8 cellular contexts compared by ENCODE assay signal in the genomic region with DNA sequence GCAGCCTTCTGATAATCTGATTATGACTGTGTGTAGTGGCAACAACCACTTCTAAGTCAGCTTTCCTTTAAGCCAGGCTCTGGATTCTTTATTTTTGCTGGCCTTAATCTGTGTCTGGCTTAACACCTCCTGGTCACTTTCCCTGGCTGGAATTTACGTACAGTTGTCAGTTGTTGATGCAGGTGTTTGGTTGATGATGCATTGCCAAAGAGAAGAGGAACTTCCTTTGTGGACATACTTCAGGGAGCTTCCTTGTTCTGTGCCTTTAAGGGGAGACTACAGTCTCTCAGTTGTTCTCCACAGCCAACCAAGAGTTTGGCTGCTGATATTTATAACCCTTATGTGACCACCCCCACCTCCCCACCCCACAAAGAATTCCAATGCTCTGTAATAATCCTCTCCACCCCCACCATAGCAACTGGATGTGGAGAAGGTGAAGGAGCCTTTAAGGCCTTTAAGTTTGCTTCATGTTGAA.
DNase-seq lines count a peak whose midpoint lies in the region; ATAC-seq and TF ChIP-seq lines count a peak whose summit lies in the region.

No MANE protein-coding gene starts in this region.

- H3K27me3 ChIP-seq in lung (ENCODE audit: control insufficient read depth, insufficient read depth) (no peaks in the 10 kb centered on the region), testis (no peaks in the 10 kb centered on the region)

- H3K4me3 ChIP-seq in lung (no peak overlapping the region), testis (no peak overlapping the region)

- CTCF ChIA-PET in MCF 10A (lab: Yijun Ruan, JAX) = interaction anchor here (0.8 to 3.2 kb wide), 3 partner anchors 16 to 296 kb away, joined by 3 to 12 read pairs (median 4); no protein-coding TSS in a partner anchor

- peak overlapping the region; percentile 39 for H3K27ac Mint-ChIP-seq in MCF 10A (ENCODE audit: low read depth, unreplicated experiment)

- H3K9me3 ChIP-seq in lung (ENCODE audit: control insufficient read depth in 2 of 2, insufficient read depth in 1 of 2, low read length in 1 of 2) (no peaks in the 10 kb centered on the region), testis (no peaks in the 10 kb centered on the region)

- peaks cover 16 to 55% of the 10 kb centered on the region in 2 donors for H3K4me1 ChIP-seq in lung (ENCODE audit: control insufficient read depth in 2 of 2, insufficient read depth in 2 of 2, low read length in 2 of 2)
- peaks cover 54% of the 10 kb centered on the region for H3K4me1 ChIP-seq in testis

- H3K36me3 Mint-ChIP-seq in MCF 10A (ENCODE audit: insufficient read depth, unreplicated experiment) = peaks cover 6% of the 10 kb centered on the region

- intact Hi-C loops in MCF 10A (cut with micrococcal nuclease) = loop anchor here (2.0 kb wide), 1 partner anchor 15 kb away; no protein-coding TSS in a partner anchor
- intact Hi-C loops in testis (cut with DNase I; ENCODE audit: low total_unique reads) = no loop called here

- no peaks in the 10 kb centered on the region for H3K9me3 Mint-ChIP-seq in MCF 10A (ENCODE audit: unreplicated experiment)

- WGBS in lung, 2 donors = 0 to 8% methylated on average over 1 of the region's 1 CpG
- 17 to 44% methylated on average over 1 of the region's 1 CpG for WGBS in testis, 2 donors

- TF ChIP-seq CTCF in AG09319 (IDR thresholded peaks at IDR 0.05; ENCODE audit: low read depth, low read length) (no peak), MCF 10A (IDR thresholded peaks at IDR 0.05; ENCODE audit: unreplicated experiment) (no peak), lung (IDR thresholded peaks at IDR 0.05; ENCODE audit: control extremely low read depth, extremely low read depth) (no peak), testis (IDR thresholded peaks at IDR 0.05) (no peak)

- POLR2A ChIA-PET in MCF 10A (lab: Yijun Ruan, JAX) = interaction anchor here (0.7 to 6.6 kb wide), 8 partner anchors 13 to 341 kb away, joined by 3 to 98 read pairs (median 4); no protein-coding TSS in a partner anchor

- H3K4me3 Mint-ChIP-seq in MCF 10A (ENCODE audit: unreplicated experiment) = no peak overlapping the region

- peaks cover 0 to 1% of the 10 kb centered on the region in 2 donors for H3K36me3 ChIP-seq in lung (ENCODE audit: control insufficient read depth in 2 of 2, insufficient read depth in 2 of 2, low read length in 2 of 2)
- H3K36me3 ChIP-seq in testis (ENCODE audit: low read depth, missing control alignments) = no peaks in the 10 kb centered on the region

- BruUV-seq in MCF 10A (replicated peaks; lab: Mats Ljungman, UMichigan) = no TSS peak

- no peak for ATAC-seq in lung (ENCODE audit: insufficient read depth, low FRiP score)
- ATAC-seq in HG03378 (IDR thresholded peaks at IDR 0.05; ENCODE audit: unreplicated experiment) = no peak

- H3K4me1 Mint-ChIP-seq in MCF 10A (ENCODE audit: insufficient read depth, unreplicated experiment) = peaks cover 68% of the 10 kb centered on the region

- H3K27ac ChIP-seq in lung (ENCODE audit: low read depth in 1 of 2, low read length in 1 of 2) (peak overlapping the region; percentile 59 to 71), testis (no peak overlapping the region)

- no peaks in the 10 kb centered on the region for H3K27me3 Mint-ChIP-seq in MCF 10A (ENCODE audit: insufficient read depth, unreplicated experiment)

- TF ChIP-seq POLR2A in testis (IDR thresholded peaks at IDR 0.05) = no peak

- peak; percentile 31 for DNase-seq in AG09319 (ENCODE audit: extremely low read depth, low read depth)
- peak; percentile 67 for DNase-seq in LoVo (ENCODE audit: low spot score)
- DNase-seq in MCF 10A (ENCODE audit: unreplicated experiment) = peak; percentile 58
- no peak for DNase-seq in lung (ENCODE audit: low spot score)
- no peak for DNase-seq in NCI-H2227 (lab: John Stamatoyannopoulos, UW; ENCODE audit: unreplicated experiment)
- DNase-seq in activated T-cell treated with anti-CD3 and anti-CD28 coated beads, Interleukin-2, amount 50 U/mL, for 48 hours = no peak
- DNase-seq in testis = no peak

Comparison
In these comparisons a context has a peak if more than half of its experiments do, and no peak if none do; other contexts are left out.
1. DNase-seq: peak in AG09319 (single experiment), LoVo (single experiment) and MCF 10A (single experiment); none in lung (single experiment), NCI-H2227 (single experiment), activated T-cell treated with anti-CD3 and anti-CD28 coated beads, Interleukin-2, amount 50 U/mL, for 48 hours (0 of 2) and testis (single experiment).
2. H3K27ac ChIP-seq: peak in lung (2 of 2); none in testis (0 of 2).